In genomic region chr2:230706966-230707365, GRCh38 we compare ENCODE assay signal across 2 cellular contexts.
A peak's percentile ranks its signal among the peaks of the same experiment; 100 is the strongest.
TF ChIP-seq lines count a peak whose summit lies in the region.

No MANE protein-coding gene starts in this region.

TF ChIP-seq in HepG2, 621 proteins besides CTCF, POLR2A, EP300 and RAD21:
- no peak for TF ChIP-seq SIX1 (CRISPR knock-in tag; IDR thresholded peaks at IDR 0.05; ENCODE audit: borderline replicate concordance)
- no peak for TF ChIP-seq NFE2L2 (IDR thresholded peaks at IDR 0.05; ENCODE audit: low read length)
- TF ChIP-seq ZNF329 (CRISPR knock-in tag; IDR thresholded peaks at IDR 0.05; ENCODE audit: low read depth) = no peak
- TF ChIP-seq TFAP4 (IDR thresholded peaks at IDR 0.05; ENCODE audit: borderline replicate concordance, low read depth) = peak; percentile 58; the same call in 1 of the 2 replicates
- TF ChIP-seq SAFB2 (CRISPR knock-in tag; IDR thresholded peaks at IDR 0.05; ENCODE audit: borderline replicate concordance, low read depth) = no peak
- no peak for TF ChIP-seq GATA4 (IDR thresholded peaks at IDR 0.05; ENCODE audit: borderline replicate concordance, low read depth)

TF ChIP-seq in K562, 482 proteins besides CTCF, POLR2A, EP300 and RAD21:
- TF ChIP-seq FOSL1 (tag; conservative IDR thresholded peaks at IDR 0.05) (no peak), NR2C1 (IDR thresholded peaks at IDR 0.05) (no peak), NR2C1 (tag; IDR thresholded peaks at IDR 0.05) (no peak), ZNF76 (CRISPR knock-in tag; IDR thresholded peaks at IDR 0.05; ENCODE audit: borderline replicate concordance) (no peak), ZBTB34 (CRISPR knock-in tag; IDR thresholded peaks at IDR 0.05) (no peak), RUNX1 (IDR thresholded peaks at IDR 0.05; ENCODE audit: low read depth) (no peak), SRF (CRISPR knock-in tag; IDR thresholded peaks at IDR 0.05) (no peak)
